Comparison of ENCODE assay signal across 8 cellular contexts in the genomic region with DNA sequence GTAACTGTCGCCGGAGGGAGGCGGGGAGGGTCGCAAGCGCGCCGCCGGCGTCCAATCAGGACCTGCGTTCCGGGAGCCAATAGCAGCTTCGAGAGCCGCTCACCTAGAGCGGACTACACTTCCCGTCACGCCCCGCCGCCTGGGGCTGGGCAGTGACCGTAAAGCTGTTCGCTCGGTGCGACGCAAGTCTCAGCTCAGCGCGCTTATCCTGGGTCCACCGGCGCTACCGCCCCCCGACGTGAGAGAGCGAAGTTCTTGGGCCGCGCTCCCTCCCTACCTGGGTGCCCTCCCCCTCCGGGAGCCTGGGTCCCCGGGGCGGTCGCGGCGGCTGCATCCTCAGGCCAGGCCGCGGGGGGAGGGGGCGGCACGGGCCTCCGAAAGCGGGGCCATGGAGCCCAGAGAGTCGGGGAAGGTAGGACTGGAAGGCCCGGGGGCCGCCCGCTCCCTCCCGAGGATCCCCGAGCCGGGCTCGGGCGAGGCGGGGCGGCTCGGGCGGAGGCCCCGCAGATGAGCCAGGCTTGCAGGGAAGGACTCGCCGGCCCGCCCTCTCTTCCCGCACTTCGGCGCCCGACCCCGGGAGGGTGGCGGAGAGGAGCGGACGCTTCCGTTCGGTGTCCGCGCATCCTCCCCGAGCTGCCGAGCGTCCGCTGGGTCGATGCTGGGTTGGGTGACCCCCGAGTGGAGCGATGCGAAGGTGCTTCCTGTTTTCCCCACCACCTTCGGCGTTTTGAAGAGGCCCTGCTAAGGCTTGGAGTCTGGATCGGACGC. TPM values are rescaled to one million over a fixed set of nuclear protein-coding genes. Genes with fewer than 3 reads are reported as not detected.
DNase-seq lines count a peak whose midpoint lies in the region; ATAC-seq, FAIRE-seq and TF ChIP-seq lines count a peak whose summit lies in the region.

A gene (plus strand): TSS at position 152 of the 768 bp plus-strand sequence. CDS start 237 bp downstream, at position 389.

- H3K79me2 ChIP-seq in Loucy (ENCODE audit: insufficient read depth, low read length) = peaks cover 15% of the 10 kb centered on the region

- peak within 1 kb of the TSS; percentile 80 for H3K4me3 ChIP-seq in Loucy (ENCODE audit: low read length, poor library complexity, severe bottlenecking)

- H3K4me1 ChIP-seq in Loucy (ENCODE audit: insufficient read depth, low read length, poor library complexity, severe bottlenecking) = peaks cover 27% of the 10 kb centered on the region

- H2AFZ ChIP-seq in Loucy (ENCODE audit: low read length) = peak within 1 kb of the TSS; percentile 75

- no peak for TF ChIP-seq CTCF in Loucy (conservative IDR thresholded peaks at IDR 0.05; ENCODE audit: low read length)

- H3K4me3 Mint-ChIP-seq in natural killer cell treated with Interleukin-12 subunit alpha and Interleukin-12 subunit beta and Interleukin-15 and Interleukin-18, amount 100 ng/mL, for 72 hours = peak within 1 kb of the TSS; percentile 89

- TF ChIP-seq POLR2A in H54 (IDR thresholded peaks at IDR 0.05; ENCODE audit: low read depth, low read length) (peak; percentile 90), Raji (IDR thresholded peaks at IDR 0.05; ENCODE audit: insufficient read depth, low read depth, low read length) (peak; percentile 77)

- H3K36me3 Mint-ChIP-seq in natural killer cell treated with Interleukin-12 subunit alpha and Interleukin-12 subunit beta and Interleukin-15 and Interleukin-18, amount 100 ng/mL, for 72 hours = no peaks in the 10 kb centered on the region

- H3K4me2 ChIP-seq in Loucy (ENCODE audit: low read depth, low read length, poor library complexity, severe bottlenecking) = peak within 1 kb of the TSS; percentile 97

- H3F3A ChIP-seq in Loucy (ENCODE audit: low read depth) = no peaks in the 10 kb centered on the region

- peak; percentile 99 for ATAC-seq in natural killer cell treated with Interleukin-12 subunit alpha and Interleukin-12 subunit beta and Interleukin-15 and Interleukin-18, amount 100 ng/mL, for 72 hours
- peak; percentile 99 for ATAC-seq in stimulated activated naive CD8-positive, alpha-beta T cell treated with anti-CD3 and anti-CD28 coated beads, Interleukin-15, Interleukin-2, amounts not matched to agents 100 U/mL and 50 U/mL, for 24 hours

- FAIRE-seq in H54 (lab: Jason Lieb, UNC) = peak; percentile 57

- DNase-seq in EL (peak; percentile 96), H54 (ENCODE audit: insufficient read length, low spot score) (peak; percentile 99), fibroblast of peridontal ligament (ENCODE audit: extremely low read depth) (peak; percentile 93)
- peak; percentile 95 for DNase-seq in activated T-helper 9 cell treated with anti-CD3 and anti-CD28 coated beads, Interleukin-2, amount 50 U/mL, for 16 hours (ENCODE audit: low read depth)
- peak; percentile 97 for DNase-seq in natural killer cell treated with Interleukin-12 subunit alpha and Interleukin-12 subunit beta and Interleukin-15 and Interleukin-18, amount 100 ng/mL, for 72 hours (ENCODE audit: low spot score)
- peak; percentile 96 for DNase-seq in stimulated activated naive CD8-positive, alpha-beta T cell treated with anti-CD3 and anti-CD28 coated beads, Interleukin-15, Interleukin-2, amounts not matched to agents 100 U/mL and 50 U/mL, for 24 hours

- peak within 1 kb of the TSS; percentile 81 for H3K9ac ChIP-seq in Loucy (ENCODE audit: low read depth, low read length, poor library complexity, severe bottlenecking)

- H3K27me3 ChIP-seq in Loucy (ENCODE audit: insufficient read depth, low read length, poor library complexity, severe bottlenecking) = no peaks in the 10 kb centered on the region

- H4K20me1 ChIP-seq in Loucy (ENCODE audit: insufficient read depth, low read length, poor library complexity, severe bottlenecking) = peaks cover 9% of the 10 kb centered on the region

- H3K27me3 Mint-ChIP-seq in natural killer cell treated with Interleukin-12 subunit alpha and Interleukin-12 subunit beta and Interleukin-15 and Interleukin-18, amount 100 ng/mL, for 72 hours = peaks cover 11 to 18% of the 10 kb centered on the region in 2 donors

- peaks cover 20 to 21% of the 10 kb centered on the region in 2 donors for H3K4me1 Mint-ChIP-seq in natural killer cell treated with Interleukin-12 subunit alpha and Interleukin-12 subunit beta and Interleukin-15 and Interleukin-18, amount 100 ng/mL, for 72 hours (ENCODE audit: low read depth in 2 of 2)

- H3K27ac Mint-ChIP-seq in natural killer cell treated with Interleukin-12 subunit alpha and Interleukin-12 subunit beta and Interleukin-15 and Interleukin-18, amount 100 ng/mL, for 72 hours = peak within 1 kb of the TSS; percentile 45 to 76

- no peaks in the 10 kb centered on the region for H3K9me2 ChIP-seq in Loucy (replicated peaks; ENCODE audit: low read depth, low read length)

- no peaks in the 10 kb centered on the region for H3K9me3 ChIP-seq in Loucy (ENCODE audit: insufficient read depth, low read depth, low read length)

- no peaks in the 10 kb centered on the region for H3K9me3 Mint-ChIP-seq in natural killer cell treated with Interleukin-12 subunit alpha and Interleukin-12 subunit beta and Interleukin-15 and Interleukin-18, amount 100 ng/mL, for 72 hours

- no peaks in the 10 kb centered on the region for H3K36me3 ChIP-seq in Loucy (ENCODE audit: insufficient read depth, low read length)

RNA-seq across cellular contexts. Expression of the gene that starts here (rescaled TPM):
- total RNA-seq in natural killer cell treated with Interleukin-12 subunit alpha and Interleukin-12 subunit beta and Interleukin-15 and Interleukin-18, amount 100 ng/mL, for 72 hours = 10 to 100 TPM; 18.8 to 19.1 TPM

Comparison
In these comparisons a context has a peak if more than half of its experiments do, and no peak if none do; other contexts are left out.
1. Peak in every context shown above with its lines: DNase-seq, ATAC-seq and H3K4me3 ChIP-seq.